15 cellular contexts compared by ENCODE assay signal in genomic region chr2:121695179-121695451, GRCh38.
"Had no signal": no experiment of that assay in that cellular context is flagged by ENCODE, and none has a peak within 500 bp of the region (broad histone marks: within the 10 kb centered on the region; RNA-seq: fewer than 3 reads in every experiment).

No MANE protein-coding gene starts in this region.

- H3K36me3 ChIP-seq: spleen had no signal

- H3K9me3 ChIP-seq: mucosa of descending colon, spleen had no signal

- H3K36me3 Mint-ChIP-seq: activated CD4-positive, alpha-beta memory T cell treated with anti-CD3 and anti-CD28 coated beads for 36 hours; naive thymus-derived CD8-positive, alpha-beta T cell had no signal

- H3K9me3 Mint-ChIP-seq: activated CD4-positive, alpha-beta memory T cell treated with anti-CD3 and anti-CD28 coated beads for 36 hours; activated T-helper 17 cell treated with anti-CD3 and anti-CD28 coated beads, Interleukin-2, amount 50 U/mL, for 72 hours; naive thymus-derived CD8-positive, alpha-beta T cell; stimulated activated naive B cell treated with anti-CD40 and anti-IgM and Interleukin-4, amounts not matched to agents 10 μg/mL and 1 μg/mL and 100 μg/mL, for 72 hours had no signal

- H3K27ac ChIP-seq: spleen had no signal

- H3K27me3 Mint-ChIP-seq: activated CD4-positive, alpha-beta memory T cell treated with anti-CD3 and anti-CD28 coated beads for 36 hours; activated T-helper 17 cell treated with anti-CD3 and anti-CD28 coated beads, Interleukin-2, amount 50 U/mL, for 72 hours; naive thymus-derived CD8-positive, alpha-beta T cell had no signal

- ATAC-seq: activated T-helper 17 cell treated with anti-CD3 and anti-CD28 coated beads, Interleukin-2, amount 50 U/mL, for 72 hours; left colon; mucosa of descending colon; naive thymus-derived CD8-positive, alpha-beta T cell; right cardiac atrium; stimulated activated naive B cell treated with anti-CD40 and anti-IgM and Interleukin-4, amounts not matched to agents 10 μg/mL and 1 μg/mL and 100 μg/mL, for 72 hours had no signal

- DNase-seq: activated CD4-positive, alpha-beta memory T cell treated with anti-CD3 and anti-CD28 coated beads for 36 hours; activated CD4-positive, alpha-beta T cell treated with anti-CD3 and anti-CD28 coated beads for 1 hour; activated naive CD4-positive, alpha-beta T cell treated with anti-CD3 and anti-CD28 coated beads for 36 hours; central memory CD4-positive, alpha-beta T cell; cortex of kidney; effector CD8-positive, alpha-beta T cell; left colon; mucosa of descending colon; naive thymus-derived CD8-positive, alpha-beta T cell; right cardiac atrium; spleen; stimulated activated CD4-positive, alpha-beta T cell treated with anti-CD3 and anti-CD28 coated beads, Interleukin-1b, Interleukin-23, amount 100 ng/mL, for 48 hours; stimulated activated naive B cell treated with anti-CD40 and anti-IgM and Interleukin-4, amounts not matched to agents 10 μg/mL and 1 μg/mL and 100 μg/mL, for 72 hours; trophoblast cell had no signal

- H3K4me3 ChIP-seq: mucosa of descending colon, spleen had no signal

- H3K27ac Mint-ChIP-seq: activated CD4-positive, alpha-beta memory T cell treated with anti-CD3 and anti-CD28 coated beads for 36 hours; activated naive CD4-positive, alpha-beta T cell treated with anti-CD3 and anti-CD28 coated beads for 36 hours; activated T-helper 17 cell treated with anti-CD3 and anti-CD28 coated beads, Interleukin-2, amount 50 U/mL, for 72 hours; stimulated activated naive B cell treated with anti-CD40 and anti-IgM and Interleukin-4, amounts not matched to agents 10 μg/mL and 1 μg/mL and 100 μg/mL, for 72 hours had no signal

- H3K4me3 Mint-ChIP-seq: activated CD4-positive, alpha-beta memory T cell treated with anti-CD3 and anti-CD28 coated beads for 36 hours; activated naive CD4-positive, alpha-beta T cell treated with anti-CD3 and anti-CD28 coated beads for 36 hours; activated T-helper 17 cell treated with anti-CD3 and anti-CD28 coated beads, Interleukin-2, amount 50 U/mL, for 72 hours; naive thymus-derived CD8-positive, alpha-beta T cell; stimulated activated naive B cell treated with anti-CD40 and anti-IgM and Interleukin-4, amounts not matched to agents 10 μg/mL and 1 μg/mL and 100 μg/mL, for 72 hours had no signal

- H3K27me3 ChIP-seq: spleen had no signal
